8 cellular contexts compared by ENCODE assay signal in genomic region chr11:76380161-76380976, GRCh38. TPM values are rescaled to one million over a fixed set of nuclear protein-coding genes. Genes with fewer than 3 reads are reported as not detected.
DNase-seq lines count a peak whose midpoint lies in the region; ATAC-seq, FAIRE-seq and TF ChIP-seq lines count a peak whose summit lies in the region.

No MANE protein-coding gene starts in this region.

- H3K4me2 ChIP-seq in K562 (ENCODE audit: insufficient read depth, low read length), result peak overlapping the region; percentile 98

- H3K27me3 ChIP-seq in K562 (ENCODE audit: control insufficient read depth in 2 of 2, insufficient read depth in 2 of 2, low read length in 2 of 2), result no peaks in the 10 kb centered on the region

- H3K27me3 Mint-ChIP-seq in T-helper 17 cell, result no peaks in the 10 kb centered on the region

- no peak for TF ChIP-seq RAD21 in K562 (CRISPR knock-in tag; conservative IDR thresholded peaks at IDR 0.05 in 1 of 2, IDR thresholded peaks at IDR 0.05 in 1 of 2)

- peak overlapping the region; percentile 94 for H3K27ac Mint-ChIP-seq in T-helper 17 cell

- peak overlapping the region; percentile 82 to 90 for H3K9ac ChIP-seq in K562 (ENCODE audit: insufficient read depth in 1 of 2, low read depth in 2 of 2, low read length in 2 of 2)

- H3K9me3 ChIP-seq in T-helper 17 cell (ENCODE audit: control insufficient read depth, low read length, poor library complexity, severe bottlenecking) (no peaks in the 10 kb centered on the region), K562 (replicated peaks; ENCODE audit: control insufficient read depth, insufficient read depth, low read depth, low read length) (no peaks in the 10 kb centered on the region)

- TF ChIP-seq POLR2A in K562 (conservative IDR thresholded peaks at IDR 0.05), result no peak

- peak overlapping the region; percentile 98 for H3K4me3 Mint-ChIP-seq in T-helper 17 cell

- no peak for TF ChIP-seq CTCF in 22Rv1 (IDR thresholded peaks at IDR 0.05)
- no peak for TF ChIP-seq CTCF in K562 (IDR thresholded peaks at IDR 0.05 in 2 of 3, conservative IDR thresholded peaks at IDR 0.05 in 1 of 3; ENCODE audit: insufficient read depth in 2 of 3, low read depth in 1 of 3, low read length in 3 of 3)

- CTCF ChIA-PET in K562 (lab: Yijun Ruan, JAX; ENCODE audit: low intra/inter-chr PET ratio), result no interaction called here

- in situ Hi-C loops in K562 (cut with MboI), result no loop called here

- H3K27ac ChIP-seq in 22Rv1 (peak overlapping the region; percentile 87), K562 (ENCODE audit: extremely low read depth, low read depth, low read length) (peak overlapping the region; percentile 86)

- peak overlapping the region; percentile 92 for H3K4me3 ChIP-seq in K562

- H3K9me1 ChIP-seq in K562 (ENCODE audit: control insufficient read depth, insufficient read depth, low read length), result no peaks in the 10 kb centered on the region

- TF ChIP-seq EP300 in K562 (IDR thresholded peaks at IDR 0.05; ENCODE audit: low read length), result no peak

- 0% methylated on average over 40 of the region's 84 CpGs for WGBS in K562 (ENCODE audit: insufficient coverage, low coverage, missing lambda C conversion rate)

- peaks cover 51% of the 10 kb centered on the region for H3K4me1 Mint-ChIP-seq in T-helper 17 cell

- peaks cover 3% of the 10 kb centered on the region for H3K36me3 Mint-ChIP-seq in T-helper 17 cell (ENCODE audit: low read depth)

- FAIRE-seq in K562 (lab: Jason Lieb, UNC), result no peak

- H3K4me1 ChIP-seq in K562 (replicated peaks in 1 of 2; ENCODE audit: control insufficient read depth in 2 of 2, insufficient read depth in 2 of 2, low read length in 2 of 2), result peaks cover 5 to 11% of the 10 kb centered on the region in 2 experiments; a peak in 4 of 5 replicates

- peaks cover 56% of the 10 kb centered on the region for H3K79me2 ChIP-seq in K562 (ENCODE audit: control insufficient read depth, insufficient read depth, low read length)

- BruUV-seq in K562 (replicated peaks; lab: Mats Ljungman, UMichigan), result no TSS peak

- intact Hi-C loops in K562 (cut with micrococcal nuclease), result loop anchor here (5.0 kb wide), 1 partner anchor 62 kb away; no protein-coding TSS in a partner anchor

- peak overlapping the region; percentile 72 for H2AFZ ChIP-seq in K562 (ENCODE audit: low read depth, low read length)

- POLR2A ChIA-PET in K562 (lab: Yijun Ruan, JAX), result interaction anchor here (2.3 kb wide), 1 partner anchor 15 kb away, joined by 8 read pairs; no protein-coding TSS in a partner anchor

- peak; percentile 2 for ATAC-seq in GM18520 (IDR thresholded peaks at IDR 0.05; ENCODE audit: unreplicated experiment)
- peak; percentile 6 for ATAC-seq in HG03342 (IDR thresholded peaks at IDR 0.05; ENCODE audit: unreplicated experiment)
- peak; percentile 30 for ATAC-seq in T-helper 17 cell
- peak; percentile 11 for ATAC-seq in K562
- ATAC-seq in GM21381 (IDR thresholded peaks at IDR 0.05; ENCODE audit: unreplicated experiment), result no peak

- no peaks in the 10 kb centered on the region; the same call in 1 of the 2 replicates for H4K20me1 ChIP-seq in K562 (replicated peaks; ENCODE audit: control insufficient read depth, insufficient read depth, low read length)

- DNase-seq in T-helper 17 cell (peak; percentile 22 to 40 (median 32)), K562 (ENCODE audit: extremely low read depth in 1 of 4, low spot score in 3 of 4) (peak; percentile 35 to 71 (median 58)), islet precursor cell (peak; percentile 53)
- peak; percentile 4 to 24 for DNase-seq in stimulated activated CD4-positive, alpha-beta T cell treated with anti-CD3 and anti-CD28 coated beads, Interleukin-1b, Interleukin-23, amount 100 ng/mL, for 1 hour (ENCODE audit: low read depth in 2 of 2)

- no peaks in the 10 kb centered on the region for H3K36me3 ChIP-seq in K562 (ENCODE audit: control insufficient read depth, insufficient read depth, low read length)

TF ChIP-seq in K562, 482 proteins besides CTCF, POLR2A, EP300 and RAD21 (continues in another document):
- TF ChIP-seq MLLT1 (IDR thresholded peaks at IDR 0.05), result 0 out of 4 replicates have a peak, but pooled peaks of 1 of the 2 experiments have one; percentile 21
- TF ChIP-seq PRDM10 (IDR thresholded peaks at IDR 0.05; ENCODE audit: partially characterized antibody), result peak; percentile 42
- peak; percentile 83 for TF ChIP-seq RBM25 (IDR thresholded peaks at IDR 0.05; ENCODE audit: low read depth, low read length, severe bottlenecking)

RNA-seq across cellular contexts. Expression of gene THAP12, which starts 0.6 kb away (rescaled TPM):
- total RNA-seq in T-helper 17 cell, result 10 to 100 TPM; 53.1 to 60.8 TPM
- total RNA-seq in K562 (2011; cell fraction: chromatin; rRNA removed; ENCODE audit: low replicate concordance), result 21.4 and 66.8 TPM in 2 replicates
- 12.5 and 15.0 TPM in 2 replicates for total RNA-seq in K562 (2011; cell fraction: nucleolus; rRNA removed)
- total RNA-seq in K562 (2011; cell fraction: nucleoplasm; rRNA removed), result 30.7 and 47.6 TPM in 2 replicates
- 40.2 and 44.1 TPM in 2 replicates for total RNA-seq in K562 (2014; rRNA removed)
- total RNA-seq in K562 (2014; rRNA removed; fragmentation: Illumina TruSeq; extraction: Trizol), result 92.9 and 113 TPM in 2 replicates
- 94.8 and 103 TPM in 2 replicates for total RNA-seq in K562 (2015; rRNA removed; fragmentation: Illumina TruSeq; extraction: Trizol)
- total RNA-seq in K562 (2021), result 57.8 and 58.9 TPM in 2 replicates
- polyA plus RNA-seq in K562 (2011; rRNA removed), result 70.7 and 92.1 TPM in 2 replicates
- 12.7 and 29.0 TPM in 2 replicates for polyA plus RNA-seq in K562 (2011; cell fraction: cytosol; rRNA removed)
- 18.0 and 26.6 TPM in 2 replicates for polyA plus RNA-seq in K562 (2011; cell fraction: nucleus; rRNA removed)
- polyA plus RNA-seq in K562 (2012), result 41.5 and 43.3 TPM in 2 replicates
- polyA plus RNA-seq in K562 (2014; fragmentation: Illumina TruSeq; extraction: Trizol), result 76.7 and 98.1 TPM in 2 replicates
- polyA plus RNA-seq in K562 (2014; fragmentation: Nextera tagmentation; extraction: Ambion mirVana), result 10 to 100 TPM; 28.1 to 28.8 TPM
- 49.6 and 56.5 TPM in 2 replicates for polyA plus RNA-seq in K562 (2014; rRNA removed)
- polyA minus RNA-seq in K562 (2011; rRNA and poly(A)+ RNA removed), result 77.9 and 84.1 TPM in 2 replicates
- polyA minus RNA-seq in K562 (2011; cell fraction: cytosol; rRNA and poly(A)+ RNA removed), result 20.8 and 31.0 TPM in 2 replicates
- 14.3 and 26.2 TPM in 2 replicates for polyA minus RNA-seq in K562 (2011; cell fraction: nucleus; rRNA and poly(A)+ RNA removed)

RNA-seq across cellular contexts. Expression of gene GVQW3, which starts 0.8 kb away (rescaled TPM):
- total RNA-seq in T-helper 17 cell (1 to 10 TPM; 1.7 to 2.5 TPM), K562 (2014; rRNA removed) (1.6 and 1.8 TPM in 2 replicates), K562 (2014; rRNA removed; fragmentation: Illumina TruSeq; extraction: Trizol) (2.1 and 2.6 TPM in 2 replicates), K562 (2015; rRNA removed; fragmentation: Illumina TruSeq; extraction: Trizol) (2.6 and 3.3 TPM in 2 replicates), K562 (2021) (1.8 and 1.9 TPM in 2 replicates)
- 13.5 and 15.1 TPM in 2 replicates for total RNA-seq in K562 (2011; cell fraction: chromatin; rRNA removed; ENCODE audit: low replicate concordance)
- 11.0 and 11.1 TPM in 2 replicates for total RNA-seq in K562 (2011; cell fraction: nucleolus; rRNA removed)
- 12.1 and 14.4 TPM in 2 replicates for total RNA-seq in K562 (2011; cell fraction: nucleoplasm; rRNA removed)
- polyA plus RNA-seq in K562 (2011; rRNA removed) (5.7 and 7.3 TPM in 2 replicates), K562 (2014; fragmentation: Illumina TruSeq; extraction: Trizol) (2.1 and 2.2 TPM in 2 replicates), K562 (2014; fragmentation: Nextera tagmentation; extraction: Ambion mirVana) (1 to 10 TPM in 1 of 2 experiments, under 1 TPM in 1; 0.66 to 1.0 TPM), K562 (2014; rRNA removed) (3.0 and 3.4 TPM in 2 replicates)
- polyA plus RNA-seq in K562 (2011; cell fraction: cytosol; rRNA removed), result 3.2 and 7.5 TPM in 2 replicates
- polyA plus RNA-seq in K562 (2011; cell fraction: nucleus; rRNA removed), result 11.6 and 12.1 TPM in 2 replicates
- 1.1 and 3.1 TPM in 2 replicates for polyA plus RNA-seq in K562 (2012)
- polyA minus RNA-seq in K562 (2011; rRNA and poly(A)+ RNA removed), result 8.6 and 8.8 TPM in 2 replicates
- polyA minus RNA-seq in K562 (2011; cell fraction: cytosol; rRNA and poly(A)+ RNA removed), result 1.7 and 3.0 TPM in 2 replicates
- polyA minus RNA-seq in K562 (2011; cell fraction: nucleus; rRNA and poly(A)+ RNA removed), result 8.5 and 13.7 TPM in 2 replicates
